ENCODE assay signal across 24 cellular contexts in the genomic region with DNA sequence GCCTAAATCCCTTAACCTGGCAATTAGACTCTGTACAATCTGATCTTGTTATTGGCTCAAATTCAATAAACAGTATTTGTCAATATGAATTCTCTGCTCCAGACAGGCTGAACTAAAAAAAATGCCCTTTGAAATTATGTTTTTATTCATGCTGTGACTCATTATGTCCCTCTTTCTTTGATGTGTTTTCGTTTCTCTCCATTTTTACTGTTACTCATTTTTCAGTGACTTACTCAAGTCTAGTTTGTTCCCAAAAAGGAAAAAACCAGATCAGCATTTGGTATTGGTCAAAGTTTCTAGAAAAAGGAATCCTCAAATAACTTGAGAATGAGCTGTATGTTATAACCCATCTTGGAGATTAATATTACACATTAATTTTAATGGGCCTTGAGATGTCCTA. TPM values are rescaled to one million over a fixed set of nuclear protein-coding genes. Genes with fewer than 3 reads are reported as not detected.
A peak's percentile ranks its signal among the peaks of the same experiment; 100 is the strongest.
DNase-seq lines count a peak whose midpoint lies in the region; FAIRE-seq and TF ChIP-seq lines count a peak whose summit lies in the region.
"Had no signal": no experiment of that assay in that cellular context is flagged by ENCODE, and none has a peak within 500 bp of the region (broad histone marks: within the 10 kb centered on the region; RNA-seq: fewer than 3 reads in every experiment).

No MANE protein-coding gene starts in this region.

- H3K27ac Mint-ChIP-seq in mesothelial cell of epicardium, result peak overlapping the region; percentile 39
- H3K27ac Mint-ChIP-seq: activated CD4-positive, alpha-beta memory T cell treated with anti-CD3 and anti-CD28 coated beads for 36 hours; nephron progenitor cell; WTC11 had no signal

- DNase-seq in HS-5 (ENCODE audit: low read depth) (peak; percentile 9), RPMI7951 (ENCODE audit: low read depth) (peak; percentile 0), bronchial epithelial cell (ENCODE audit: low read depth) (peak; percentile 4), mesothelial cell of epicardium (ENCODE audit: low spot score in 2 of 2, unreplicated experiment in 2 of 2) (no peak), suprapubic skin (ENCODE audit: low spot score in 2 of 2) (no peak), MG63 (no peak), SKM-1 (lab: John Stamatoyannopoulos, UW; ENCODE audit: unreplicated experiment) (no peak)
- DNase-seq: activated CD4-positive, alpha-beta memory T cell treated with anti-CD3 and anti-CD28 coated beads for 36 hours; body of pancreas; GOT3; head of caudate nucleus; midbrain; NCI-H1436; NCI-H510A; nephron progenitor cell; posterior cingulate gyrus; right lobe of liver had no signal

- H3K27ac ChIP-seq in suprapubic skin, result no peak overlapping the region
- H3K27ac ChIP-seq: body of pancreas, C4-2B, coronary artery, right lobe of liver, vagina had no signal

- no peaks in the 10 kb centered on the region for H3K4me1 ChIP-seq in suprapubic skin
- H3K4me1 ChIP-seq: body of pancreas, vagina had no signal

- TF ChIP-seq EP300 in suprapubic skin (IDR thresholded peaks at IDR 0.05), result no peak

- peaks cover 9% of the 10 kb centered on the region for H3K36me3 Mint-ChIP-seq in mesothelial cell of epicardium
- H3K36me3 Mint-ChIP-seq: activated CD4-positive, alpha-beta memory T cell treated with anti-CD3 and anti-CD28 coated beads for 36 hours; WTC11 had no signal

- TF ChIP-seq CTCF in bronchial epithelial cell (IDR thresholded peaks at IDR 0.05; ENCODE audit: insufficient read depth, low read length, severe bottlenecking) (no peak), mesothelial cell of epicardium (IDR thresholded peaks at IDR 0.05; ENCODE audit: unreplicated experiment) (no peak), suprapubic skin (IDR thresholded peaks at IDR 0.05) (no peak)

- 27% methylated on average over 1 of the region's 1 CpG for WGBS in suprapubic skin

- H3K27me3 ChIP-seq in bronchial epithelial cell (ENCODE audit: control insufficient read depth, insufficient read depth, low read length) (no peaks in the 10 kb centered on the region), suprapubic skin (no peaks in the 10 kb centered on the region), MG63 (no peaks in the 10 kb centered on the region)
- H3K27me3 ChIP-seq: body of pancreas, right lobe of liver, vagina had no signal

- no peak overlapping the region for H3K4me3 ChIP-seq in bronchial epithelial cell (ENCODE audit: low read depth, low read length)
- no peak overlapping the region for H3K4me3 ChIP-seq in suprapubic skin
- H3K4me3 ChIP-seq in MG63, result no peak overlapping the region
- H3K4me3 ChIP-seq: body of pancreas, coronary artery, right lobe of liver, vagina had no signal

- H3K36me3 ChIP-seq in bronchial epithelial cell (ENCODE audit: control insufficient read depth, insufficient read depth, low read length), result no peaks in the 10 kb centered on the region
- H3K36me3 ChIP-seq in suprapubic skin, result no peaks in the 10 kb centered on the region
- H3K36me3 ChIP-seq in MG63, result no peaks in the 10 kb centered on the region
- H3K36me3 ChIP-seq: right lobe of liver, vagina had no signal

- H3K9me3 ChIP-seq in suprapubic skin, result no peaks in the 10 kb centered on the region
- no peaks in the 10 kb centered on the region for H3K9me3 ChIP-seq in MG63
- H3K9me3 ChIP-seq: body of pancreas, right lobe of liver, vagina had no signal

- H3K4me1 Mint-ChIP-seq in mesothelial cell of epicardium, result peaks cover 54% of the 10 kb centered on the region

- no peak for TF ChIP-seq POLR2A in suprapubic skin (IDR thresholded peaks at IDR 0.05)

- H3K9me3 Mint-ChIP-seq in mesothelial cell of epicardium, result no peaks in the 10 kb centered on the region
- H3K9me3 Mint-ChIP-seq: activated CD4-positive, alpha-beta memory T cell treated with anti-CD3 and anti-CD28 coated beads for 36 hours; WTC11 had no signal

- no peak overlapping the region for H3K4me3 Mint-ChIP-seq in mesothelial cell of epicardium
- H3K4me3 Mint-ChIP-seq: activated CD4-positive, alpha-beta memory T cell treated with anti-CD3 and anti-CD28 coated beads for 36 hours; nephron progenitor cell; WTC11 had no signal

- no peak for FAIRE-seq in bronchial epithelial cell (lab: Jason Lieb, UNC)
- FAIRE-seq: D721Med, HepG2 had no signal

- H3K27me3 Mint-ChIP-seq in mesothelial cell of epicardium (ENCODE audit: low read depth), result no peaks in the 10 kb centered on the region

RNA-seq across cellular contexts. Expression of gene UNC5C, which starts 40.4 kb away (rescaled TPM):
- 0.48 TPM in 1 of 2 replicates, not detected in the other for total RNA-seq in RPMI7951 (2014; rRNA removed; shearing (Covaris generic))
- total RNA-seq in bronchial epithelial cell, result not detected in 2 replicates
- total RNA-seq in mesothelial cell of epicardium, result 76.7 to 77.9 TPM (median 77.1 TPM) in 3 replicates
- 1 to 10 TPM in 3 of 4 donors, under 1 TPM in 1; 0.98 to 2.3 (median 1.2) TPM for total RNA-seq in suprapubic skin
- total RNA-seq in MG63 (2014; rRNA removed; shearing (Covaris generic); ENCODE audit: low replicate concordance), result not detected in 2 replicates
- total RNA-seq: activated CD4-positive, alpha-beta memory T cell treated with anti-CD3 and anti-CD28 coated beads for 36 hours; HepG2; T-helper 2 cell treated with Interferon-gamma antibody and Interleukin-4, amounts not matched to agents 100 ng/mL and 5 ng/mL, for 36 hours had no signal

Comparison
In these comparisons a context has a peak if more than half of its experiments do, and no peak if none do; other contexts are left out.
1. DNase-seq: peak in HS-5 (single experiment), RPMI7951 (single experiment) and bronchial epithelial cell (single experiment); none in mesothelial cell of epicardium (0 of 2), suprapubic skin (0 of 2), MG63 (single experiment) and SKM-1 (single experiment).
2. RNA of gene UNC5C, which starts 40.4 kb away (total RNA-seq): 76.7 to 77.9 TPM in mesothelial cell of epicardium; 0.98 to 2.3 TPM in suprapubic skin, 0.48 TPM in RPMI7951, not detected in bronchial epithelial cell and not detected in MG63; every median in the first group is over 10 times any median in the second.